Comparison of ENCODE assay signal across 8 cellular contexts in the genomic region with DNA sequence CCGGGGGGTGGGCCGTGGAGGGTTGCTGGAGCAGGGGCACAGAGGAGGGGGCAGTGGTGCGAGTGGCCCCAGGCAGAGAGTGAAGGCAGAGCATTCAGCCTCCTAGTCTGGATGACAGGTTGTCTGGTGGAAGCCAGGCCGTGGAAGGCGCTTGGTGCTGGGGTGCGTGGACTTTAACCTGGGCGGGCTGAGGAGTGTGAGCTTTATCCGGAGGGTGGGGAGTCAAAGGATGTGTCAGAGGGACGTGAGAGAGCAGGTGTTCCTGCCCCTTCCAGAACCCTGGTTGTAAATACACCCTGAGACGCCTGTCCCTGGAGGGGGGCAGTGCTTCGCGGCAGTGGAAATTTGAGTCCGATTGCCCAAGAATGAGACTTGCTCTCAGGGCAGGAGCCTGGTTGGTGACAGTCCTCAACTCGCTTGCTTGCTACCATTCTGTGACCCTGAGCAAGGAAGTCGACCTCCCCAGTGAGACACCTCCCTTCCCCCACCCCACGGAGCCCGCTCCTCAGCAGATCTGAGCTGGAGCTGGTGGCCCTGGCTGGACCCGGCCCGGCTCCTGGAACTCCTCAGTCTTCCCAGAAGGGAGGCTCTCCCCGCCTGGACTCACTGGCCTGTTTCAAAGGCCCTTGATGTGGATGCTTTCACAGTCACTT. TPM values are rescaled to one million over a fixed set of nuclear protein-coding genes. Genes with fewer than 3 reads are reported as not detected.
DNase-seq lines count a peak whose midpoint lies in the region; ATAC-seq and TF ChIP-seq lines count a peak whose summit lies in the region.

No MANE protein-coding gene starts in this region.

- peaks cover 2% of the 10 kb centered on the region for H3K9me3 Mint-ChIP-seq in activated CD8-positive, alpha-beta memory T cell treated with anti-CD3 and anti-CD28 coated beads, Interleukin-2, amount 10 ng/mL, durations not matched to agents 7 days and 5 days (ENCODE audit: low read depth)
- no peaks in the 10 kb centered on the region for H3K9me3 Mint-ChIP-seq in immature natural killer cell
- H3K9me3 Mint-ChIP-seq in stimulated activated naive CD8-positive, alpha-beta T cell treated with anti-CD3 and anti-CD28 coated beads, Interleukin-15, amount 100 ng/mL, for 72 hours, result peaks cover 5 to 9% of the 10 kb centered on the region in 2 donors

- TF ChIP-seq CTCF in Peyer's patch (IDR thresholded peaks at IDR 0.05) (no peak), uterus (IDR thresholded peaks at IDR 0.05) (no peak)

- H3K4me1 ChIP-seq in Peyer's patch, result peaks cover 0 to 70% (median 41%) of the 10 kb centered on the region in 4 donors
- H3K4me1 ChIP-seq in uterus, result peaks cover 0 to 24% of the 10 kb centered on the region in 2 donors

- peak; percentile 95 to 98 for TF ChIP-seq POLR2A in Peyer's patch (IDR thresholded peaks at IDR 0.05)
- TF ChIP-seq POLR2A in uterus (IDR thresholded peaks at IDR 0.05), result no peak

- H3K4me3 ChIP-seq in Peyer's patch (peak overlapping the region in 2 of 4 donors; percentile 43 to 87), uterus (no peak overlapping the region)

- H3K36me3 ChIP-seq in Peyer's patch (peaks cover 0 to 15% (median 0%) of the 10 kb centered on the region in 3 donors), uterus (no peaks in the 10 kb centered on the region)

- DNase-seq in activated CD8-positive, alpha-beta memory T cell treated with anti-CD3 and anti-CD28 coated beads, Interleukin-2, amount 10 ng/mL, durations not matched to agents 7 days and 5 days, result no peak
- DNase-seq in activated CD8-positive, alpha-beta memory T cell treated with anti-CD3 and anti-CD28 coated beads, Interleukin-2, amount 50 U/mL, for 48 hours, result no peak
- DNase-seq in Peyer's patch, result peak in 2 of 3 donors; percentile 93 to 96
- no peak for DNase-seq in immature natural killer cell
- DNase-seq in stimulated activated naive CD8-positive, alpha-beta T cell treated with anti-CD3 and anti-CD28 coated beads, Interleukin-15, amount 100 ng/mL, for 72 hours, result no peak
- DNase-seq in NCI-H2081 treated with DMSO at 0.1 percent for 48 hours (lab: John Stamatoyannopoulos, UW), result no peak
- no peak for DNase-seq in SW 1271 (lab: John Stamatoyannopoulos, UW)
- DNase-seq in uterus, result no peak

- no peaks in the 10 kb centered on the region for H3K27me3 ChIP-seq in Peyer's patch
- H3K27me3 ChIP-seq in uterus, result no peaks in the 10 kb centered on the region

- peak overlapping the region; percentile 88 to 98 (median 90) for H3K27ac ChIP-seq in Peyer's patch
- no peak overlapping the region for H3K27ac ChIP-seq in uterus

- no peak overlapping the region for H3K27ac Mint-ChIP-seq in activated CD8-positive, alpha-beta memory T cell treated with anti-CD3 and anti-CD28 coated beads, Interleukin-2, amount 10 ng/mL, durations not matched to agents 7 days and 5 days
- peak overlapping the region in 3 of 6 donors; percentile 17 to 62 (median 36) for H3K27ac Mint-ChIP-seq in immature natural killer cell
- H3K27ac Mint-ChIP-seq in stimulated activated naive CD8-positive, alpha-beta T cell treated with anti-CD3 and anti-CD28 coated beads, Interleukin-15, amount 100 ng/mL, for 72 hours, result peak overlapping the region in 1 of 2 donors; percentile 72

- ATAC-seq in activated CD8-positive, alpha-beta memory T cell treated with anti-CD3 and anti-CD28 coated beads, Interleukin-2, amount 10 ng/mL, durations not matched to agents 7 days and 5 days, result no peak
- no peak for ATAC-seq in stimulated activated naive CD8-positive, alpha-beta T cell treated with anti-CD3 and anti-CD28 coated beads, Interleukin-15, amount 100 ng/mL, for 72 hours

- CTCF ChIA-PET in activated CD8-positive, alpha-beta memory T cell treated with anti-CD3 and anti-CD28 coated beads, Interleukin-2, amount 10 ng/mL, durations not matched to agents 7 days and 5 days (lab: Charles Lee), result no interaction called here

- H3K27me3 Mint-ChIP-seq in activated CD8-positive, alpha-beta memory T cell treated with anti-CD3 and anti-CD28 coated beads, Interleukin-2, amount 10 ng/mL, durations not matched to agents 7 days and 5 days, result no peaks in the 10 kb centered on the region
- peaks cover 2 to 16% (median 13%) of the 10 kb centered on the region in 3 donors for H3K27me3 Mint-ChIP-seq in immature natural killer cell (ENCODE audit: low read depth in 3 of 3)
- H3K27me3 Mint-ChIP-seq in stimulated activated naive CD8-positive, alpha-beta T cell treated with anti-CD3 and anti-CD28 coated beads, Interleukin-15, amount 100 ng/mL, for 72 hours, result no peaks in the 10 kb centered on the region

- H3K4me3 Mint-ChIP-seq in activated CD8-positive, alpha-beta memory T cell treated with anti-CD3 and anti-CD28 coated beads, Interleukin-2, amount 10 ng/mL, durations not matched to agents 7 days and 5 days, result peak overlapping the region; percentile 25
- peak overlapping the region in 3 of 5 donors; percentile 50 to 84 (median 59) for H3K4me3 Mint-ChIP-seq in immature natural killer cell
- H3K4me3 Mint-ChIP-seq in stimulated activated naive CD8-positive, alpha-beta T cell treated with anti-CD3 and anti-CD28 coated beads, Interleukin-15, amount 100 ng/mL, for 72 hours, result peak overlapping the region; percentile 59 to 71

- H3K4me1 Mint-ChIP-seq in activated CD8-positive, alpha-beta memory T cell treated with anti-CD3 and anti-CD28 coated beads, Interleukin-2, amount 10 ng/mL, durations not matched to agents 7 days and 5 days, result peaks cover 46% of the 10 kb centered on the region
- peaks cover 41 to 47% of the 10 kb centered on the region in 2 donors for H3K4me1 Mint-ChIP-seq in immature natural killer cell
- peaks cover 80% of the 10 kb centered on the region for H3K4me1 Mint-ChIP-seq in stimulated activated naive CD8-positive, alpha-beta T cell treated with anti-CD3 and anti-CD28 coated beads, Interleukin-15, amount 100 ng/mL, for 72 hours

- intact Hi-C loops in uterus (cut with DNase I; ENCODE audit: low total_unique reads), result no loop called here

- peaks cover 12% of the 10 kb centered on the region for H3K36me3 Mint-ChIP-seq in activated CD8-positive, alpha-beta memory T cell treated with anti-CD3 and anti-CD28 coated beads, Interleukin-2, amount 10 ng/mL, durations not matched to agents 7 days and 5 days
- no peaks in the 10 kb centered on the region for H3K36me3 Mint-ChIP-seq in immature natural killer cell

- H3K9me3 ChIP-seq in Peyer's patch (no peaks in the 10 kb centered on the region), uterus (no peaks in the 10 kb centered on the region)

RNA-seq across cellular contexts. Expression of gene SPPL2B, which starts 2.3 kb away (rescaled TPM):
- total RNA-seq in activated CD8-positive, alpha-beta memory T cell treated with anti-CD3 and anti-CD28 coated beads, Interleukin-2, amount 10 ng/mL, durations not matched to agents 7 days and 5 days, result 10 to 100 TPM; 63.2 to 72.4 TPM
- 100 to 1,000 TPM; 196 to 448 (median 270) TPM for total RNA-seq in Peyer's patch
- polyA plus RNA-seq in immature natural killer cell, result 10 to 100 TPM in 2 of 3 donors, 1 to 10 TPM in 1; 6.9 to 16.4 (median 12.5) TPM
- total RNA-seq in uterus, result 10 to 100 TPM; 14.3 to 58.5 (median 31.5) TPM

RNA-seq across cellular contexts. Expression of gene LSM7, which starts 2.4 kb away (rescaled TPM):
- 100 to 1,000 TPM; 135 TPM for total RNA-seq in activated CD8-positive, alpha-beta memory T cell treated with anti-CD3 and anti-CD28 coated beads, Interleukin-2, amount 10 ng/mL, durations not matched to agents 7 days and 5 days
- total RNA-seq in Peyer's patch (100 to 1,000 TPM in 2 of 4 donors, 10 to 100 TPM in 2; 59.8 to 152 (median 109) TPM), uterus (100 to 1,000 TPM in 3 of 4 donors, 10 to 100 TPM in 1; 51.8 to 186 (median 142) TPM)
- polyA plus RNA-seq in immature natural killer cell, result 100 to 1,000 TPM; 163 to 285 (median 170) TPM

RNA-seq across cellular contexts. Expression of gene LINGO3, which starts 22.8 kb away (rescaled TPM):
- under 1 TPM; 0.32 to 0.40 TPM for total RNA-seq in activated CD8-positive, alpha-beta memory T cell treated with anti-CD3 and anti-CD28 coated beads, Interleukin-2, amount 10 ng/mL, durations not matched to agents 7 days and 5 days
- total RNA-seq in Peyer's patch, result 1 to 10 TPM in 1 of 4 donors, under 1 TPM in 1, not detected in 2; 0.54 to 5.0 TPM
- 10 to 100 TPM in 1 of 3 donors, 1 to 10 TPM in 2; 2.7 to 13.2 (median 2.7) TPM for polyA plus RNA-seq in immature natural killer cell
- total RNA-seq in uterus, result not detected

RNA-seq across cellular contexts. Expression of gene TMPRSS9, which starts 29.3 kb away (rescaled TPM):
- not detected for total RNA-seq in activated CD8-positive, alpha-beta memory T cell treated with anti-CD3 and anti-CD28 coated beads, Interleukin-2, amount 10 ng/mL, durations not matched to agents 7 days and 5 days
- total RNA-seq in Peyer's patch (1 to 10 TPM in 1 of 4 donors, under 1 TPM in 2, not detected in 1; 0.54 to 2.5 (median 0.85) TPM), uterus (under 1 TPM in 1 of 4 donors, not detected in 3; 0.69 TPM)
- not detected for polyA plus RNA-seq in immature natural killer cell

RNA-seq across cellular contexts. Expression of gene PEAK3, which starts 48.8 kb away (rescaled TPM):
- total RNA-seq in activated CD8-positive, alpha-beta memory T cell treated with anti-CD3 and anti-CD28 coated beads, Interleukin-2, amount 10 ng/mL, durations not matched to agents 7 days and 5 days, result under 1 TPM in 1 of 2 experiments, not detected in 1; 0.54 TPM
- total RNA-seq in Peyer's patch (1 to 10 TPM; 1.2 to 5.8 (median 2.6) TPM), uterus (under 1 TPM in 2 of 4 donors, not detected in 2; 0.26 to 0.40 TPM)
- 10 to 100 TPM in 1 of 3 donors, 1 to 10 TPM in 1, under 1 TPM in 1; 0.96 to 10.8 (median 2.5) TPM for polyA plus RNA-seq in immature natural killer cell

Comparison
In these comparisons a context has a peak if more than half of its experiments do, and no peak if none do; other contexts are left out.
1. DNase-seq: peak in Peyer's patch (2 of 3); none in activated CD8-positive, alpha-beta memory T cell treated with anti-CD3 and anti-CD28 coated beads, Interleukin-2, amount 10 ng/mL, durations not matched to agents 7 days and 5 days (single experiment), activated CD8-positive, alpha-beta memory T cell treated with anti-CD3 and anti-CD28 coated beads, Interleukin-2, amount 50 U/mL, for 48 hours (single experiment), immature natural killer cell (0 of 3), stimulated activated naive CD8-positive, alpha-beta T cell treated with anti-CD3 and anti-CD28 coated beads, Interleukin-15, amount 100 ng/mL, for 72 hours (0 of 2), NCI-H2081 treated with DMSO at 0.1 percent for 48 hours (single experiment), SW 1271 (0 of 2) and uterus (0 of 2).
2. H3K27ac ChIP-seq: peak in Peyer's patch (4 of 4); none in uterus (0 of 2).
3. POLR2A ChIP-seq: peak in Peyer's patch (2 of 2); none in uterus (0 of 2).
4. Peak in every context shown above with its lines, with median percentiles within 50 percentile points of each other: H3K4me3 Mint-ChIP-seq.